In genomic region chr3:106806964-106807363, GRCh38 we compare ENCODE assay signal across 18 cellular contexts.
"Had no signal": no experiment of that assay in that cellular context is flagged by ENCODE, and none has a peak within 500 bp of the region (broad histone marks: within the 10 kb centered on the region; RNA-seq: fewer than 3 reads in every experiment).

No MANE protein-coding gene starts in this region.

- H3K4me3 ChIP-seq: neural progenitor cell, ovary, pancreas, prostate gland, psoas muscle, right atrium auricular region, right lobe of liver, sigmoid colon, skin epidermis, smooth muscle cell, spleen had no signal

- ATAC-seq: naive thymus-derived CD8-positive, alpha-beta T cell; natural killer cell; natural killer cell treated with Interleukin-12 subunit alpha and Interleukin-12 subunit beta and Interleukin-15 and Interleukin-18, amount 100 ng/mL, for 72 hours; pancreas; psoas muscle; right cardiac atrium; right lobe of liver; sciatic nerve had no signal

- H3K4me1 ChIP-seq: neural progenitor cell, pancreas, prostate gland, psoas muscle, right lobe of liver, spleen had no signal

- H3K27ac ChIP-seq: neural progenitor cell, neutrophil, ovary, pancreas, parathyroid adenoma, prostate gland, psoas muscle, right atrium auricular region, right lobe of liver, sigmoid colon, skin epidermis, spleen had no signal

- H3K36me3 ChIP-seq: neural progenitor cell, neutrophil, ovary, pancreas, prostate gland, right atrium auricular region, right lobe of liver, sigmoid colon, spleen had no signal

- H3K9me3 ChIP-seq: neutrophil, ovary, pancreas, prostate gland, psoas muscle, right atrium auricular region, right lobe of liver, sigmoid colon, spleen had no signal
